In genomic region chr1:162391790-162392563, GRCh38 we compare ENCODE assay signal across 1 cellular context.
TF ChIP-seq lines count a peak whose summit lies in the region.

No MANE protein-coding gene starts in this region.

TF ChIP-seq in GM23338, 12 proteins besides CTCF, POLR2A, EP300 and RAD21:
- TF ChIP-seq ZNF462 (CRISPR knock-in tag; IDR thresholded peaks at IDR 0.05), result no peak
- TF ChIP-seq NANOG (IDR thresholded peaks at IDR 0.05; ENCODE audit: borderline replicate concordance), result no peak
- no peak for TF ChIP-seq EZH2phosphoT487 (IDR thresholded peaks at IDR 0.05; ENCODE audit: unreplicated experiment)
- no peak for TF ChIP-seq ETS1 (IDR thresholded peaks at IDR 0.05)
- TF ChIP-seq STAT1 (IDR thresholded peaks at IDR 0.05; ENCODE audit: unreplicated experiment), result no peak
- TF ChIP-seq EZH2 (IDR thresholded peaks at IDR 0.05; ENCODE audit: low read depth, unreplicated experiment), result no peak
- TF ChIP-seq POLR2AphosphoS5 (IDR thresholded peaks at IDR 0.05; ENCODE audit: low read depth), result no peak
- TF ChIP-seq JUNB (IDR thresholded peaks at IDR 0.05; ENCODE audit: unreplicated experiment), result no peak
- TF ChIP-seq ZNF331 (CRISPR knock-in tag; IDR thresholded peaks at IDR 0.05; ENCODE audit: low read depth), result no peak
- TF ChIP-seq REST (IDR thresholded peaks at IDR 0.05; ENCODE audit: unreplicated experiment), result no peak
